35 cellular contexts compared by ENCODE assay signal in the genomic region with DNA sequence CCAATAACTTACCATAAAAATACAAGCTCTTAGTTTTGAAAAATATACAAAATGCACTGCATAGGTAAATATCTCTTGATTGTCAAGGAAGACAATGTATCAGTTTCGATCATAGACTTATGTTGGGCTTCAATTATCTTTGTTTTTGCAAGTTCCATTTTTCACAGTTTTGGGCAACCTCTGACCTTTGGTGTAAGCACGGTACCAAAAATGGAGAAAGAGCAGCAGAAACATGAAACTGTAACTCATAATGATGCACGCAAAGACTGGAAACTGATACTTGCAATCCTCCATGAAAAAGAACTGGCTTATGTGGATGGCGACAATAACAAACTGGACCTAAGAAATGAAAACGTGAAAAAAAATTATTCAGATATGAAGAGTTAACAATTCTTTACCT.
"Had no signal": no experiment of that assay in that cellular context is flagged by ENCODE, and none has a peak within 500 bp of the region (broad histone marks: within the 10 kb centered on the region; RNA-seq: fewer than 3 reads in every experiment).

No MANE protein-coding gene starts in this region.

- H3K9me3 ChIP-seq: MG63 had no signal

- H3K4me3 ChIP-seq: MG63 had no signal

- H3K36me3 ChIP-seq: MG63 had no signal

- DNase-seq: Karpas-422, Kasumi-1, MG63, MM.1S, MV-4-11, NCI-H1048, NCI-H1092, NCI-H1092 treated with DMSO at 0.1 percent for 48 hours, NCI-H1105, NCI-H1105 treated with DMSO at 0.1 percent for 48 hours, NCI-H1417, NCI-H1417 treated with DMSO at 0.1 percent for 48 hours, NCI-H1436, NCI-H1436 treated with DMSO at 0.1 percent for 48 hours, NCI-H146, NCI-H1694, NCI-H1694 treated with DMSO at 0.1 percent for 48 hours, NCI-H187, NCI-H187 treated with DMSO at 0.1 percent for 48 hours, NCI-H1930, NCI-H2029, NCI-H2029 treated with DMSO at 0.1 percent for 48 hours, NCI-H2081, NCI-H2081 treated with DMSO at 0.1 percent for 48 hours, NCI-H2107, NCI-H2171, NCI-H2171 treated with DMSO at 0.1 percent for 48 hours, NCI-H2227 treated with DMSO at 0.1 percent for 48 hours, NCI-H226, NCI-H345, NCI-H446, NCI-H446 treated with DMSO at 0.1 percent for 48 hours, NCI-H510A, NCI-H510A treated with DMSO at 0.1 percent for 48 hours, NCI-H524 had no signal
